8 cellular contexts compared by ENCODE assay signal in the genomic region with DNA sequence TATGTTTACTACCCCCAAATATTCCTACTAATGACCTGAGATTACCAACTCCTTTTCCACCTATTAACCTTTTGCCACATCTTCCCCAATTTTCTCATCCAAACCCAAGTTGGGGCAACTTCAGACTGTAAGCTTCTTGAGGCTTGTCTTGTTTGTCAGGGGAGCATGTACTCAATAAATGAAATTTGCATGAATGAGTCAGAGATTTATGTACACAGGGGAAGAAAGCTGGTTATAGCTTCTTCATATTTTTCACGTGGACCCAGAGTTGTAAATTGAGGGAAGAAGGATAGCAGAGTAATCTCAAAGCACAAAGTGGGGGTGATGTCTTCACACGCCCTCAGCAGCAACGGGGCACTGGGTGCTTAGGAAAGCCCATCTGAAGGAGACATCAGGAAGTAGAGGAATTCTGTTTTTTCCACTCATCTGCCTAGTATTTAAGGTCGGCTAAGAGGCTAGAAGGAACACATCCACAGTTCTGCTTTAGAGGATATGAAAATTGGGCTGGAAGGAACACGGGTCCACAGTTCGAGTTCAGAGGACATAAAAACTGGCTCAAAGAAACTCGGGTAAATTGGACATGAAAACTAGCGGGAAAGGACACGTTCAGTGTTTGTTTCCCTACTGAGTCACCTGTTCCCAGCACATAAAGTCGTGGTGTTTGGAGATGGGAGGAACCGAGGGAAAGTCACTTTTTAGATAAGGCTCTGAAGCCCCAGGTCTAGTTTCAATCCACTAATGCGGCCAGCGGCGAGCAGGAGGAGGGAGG. TPM values are rescaled to one million over a fixed set of nuclear protein-coding genes. Genes with fewer than 3 reads are reported as not detected.
DNase-seq lines count a peak whose midpoint lies in the region; ATAC-seq and TF ChIP-seq lines count a peak whose summit lies in the region.

No MANE protein-coding gene starts in this region.

- no peaks in the 10 kb centered on the region for H3K27me3 ChIP-seq in right cardiac atrium (ENCODE audit: control insufficient read depth, insufficient read depth)
- H3K27me3 ChIP-seq in suprapubic skin: no peaks in the 10 kb centered on the region

- peak overlapping the region; percentile 27 for H3K27ac ChIP-seq in right cardiac atrium (ENCODE audit: low read length)
- H3K27ac ChIP-seq in suprapubic skin: no peak overlapping the region

- peak overlapping the region; percentile 16 for H3K4me3 ChIP-seq in right cardiac atrium (ENCODE audit: low read length)
- peak overlapping the region; percentile 55 for H3K4me3 ChIP-seq in suprapubic skin

- CTCF ChIA-PET in activated naive CD4-positive, alpha-beta T cell treated with anti-CD3 and anti-CD28 coated beads for 36 hours (lab: Charles Lee): interaction anchor here (1.2 kb wide), 1 partner anchor 14 kb away, joined by 7 read pairs; no protein-coding TSS in a partner anchor
- CTCF ChIA-PET in WTC11 (lab: Charles Lee): interaction anchor here (0.6 to 1.4 kb wide), 6 partner anchors 14 to 933 kb away, joined by 3 to 4 read pairs (median 3); no protein-coding TSS in a partner anchor

- intact Hi-C loops in activated naive CD4-positive, alpha-beta T cell treated with anti-CD3 and anti-CD28 coated beads for 36 hours (cut with micrococcal nuclease): loop anchor here (5.0 kb wide), 1 partner anchor 400 kb away; a partner anchor contains a TSS
- intact Hi-C loops in right cardiac atrium (cut with DNase I): no loop called here

- no peak for TF ChIP-seq EP300 in suprapubic skin (IDR thresholded peaks at IDR 0.05)

- no peaks in the 10 kb centered on the region for H3K9me3 Mint-ChIP-seq in activated naive CD4-positive, alpha-beta T cell treated with anti-CD3 and anti-CD28 coated beads for 36 hours
- H3K9me3 Mint-ChIP-seq in WTC11: no peaks in the 10 kb centered on the region

- TF ChIP-seq CTCF in WTC11 (IDR thresholded peaks at IDR 0.05) (no peak), suprapubic skin (IDR thresholded peaks at IDR 0.05) (no peak)

- no peaks in the 10 kb centered on the region for H3K36me3 ChIP-seq in suprapubic skin

- H3K4me3 Mint-ChIP-seq in activated naive CD4-positive, alpha-beta T cell treated with anti-CD3 and anti-CD28 coated beads for 36 hours: peak overlapping the region; percentile 83
- H3K4me3 Mint-ChIP-seq in WTC11: peak overlapping the region; percentile 54

- DNase-seq in activated naive CD4-positive, alpha-beta T cell treated with anti-CD3 and anti-CD28 coated beads for 36 hours: no peak
- no peak for DNase-seq in activated naive CD4-positive, alpha-beta T cell treated with Interleukin-2 at 50 U/mL for 16 hours
- DNase-seq in WTC11 (ENCODE audit: low spot score) (no peak), right cardiac atrium (no peak), suprapubic skin (ENCODE audit: low spot score in 2 of 2) (no peak), T1000 (lab: John Stamatoyannopoulos, UW) (no peak)
- DNase-seq in activated CD4-positive, alpha-beta T cell treated with anti-CD3 and anti-CD28 coated beads, Interleukin-2, amount 50 U/mL, for 1 hour: no peak

- no peak for TF ChIP-seq POLR2A in suprapubic skin (IDR thresholded peaks at IDR 0.05)

- POLR2A ChIA-PET in WTC11 (lab: Charles Lee): interaction anchor here (0.5 kb wide), 1 partner anchor 34 kb away, joined by 4 read pairs; no protein-coding TSS in a partner anchor

- H3K9me3 ChIP-seq in right cardiac atrium (ENCODE audit: control insufficient read depth, low read length) (no peaks in the 10 kb centered on the region), suprapubic skin (no peaks in the 10 kb centered on the region)

- H3K27me3 Mint-ChIP-seq in activated naive CD4-positive, alpha-beta T cell treated with anti-CD3 and anti-CD28 coated beads for 36 hours (ENCODE audit: low read depth): no peaks in the 10 kb centered on the region
- no peaks in the 10 kb centered on the region for H3K27me3 Mint-ChIP-seq in WTC11 (ENCODE audit: low read depth)

- H3K36me3 Mint-ChIP-seq in activated naive CD4-positive, alpha-beta T cell treated with anti-CD3 and anti-CD28 coated beads for 36 hours (ENCODE audit: low read depth): no peaks in the 10 kb centered on the region
- no peaks in the 10 kb centered on the region for H3K36me3 Mint-ChIP-seq in WTC11

- H3K4me1 ChIP-seq in right cardiac atrium (ENCODE audit: control insufficient read depth, insufficient read depth, low read length) (peaks cover 2% of the 10 kb centered on the region), suprapubic skin (peaks cover 14% of the 10 kb centered on the region)

- no peak overlapping the region for H3K27ac Mint-ChIP-seq in activated naive CD4-positive, alpha-beta T cell treated with anti-CD3 and anti-CD28 coated beads for 36 hours
- peak overlapping the region; percentile 29; the same call in 1 of the 2 replicates for H3K27ac Mint-ChIP-seq in WTC11

- peaks cover 31% of the 10 kb centered on the region for H3K4me1 Mint-ChIP-seq in activated naive CD4-positive, alpha-beta T cell treated with anti-CD3 and anti-CD28 coated beads for 36 hours (ENCODE audit: low read depth)
- peaks cover 20% of the 10 kb centered on the region for H3K4me1 Mint-ChIP-seq in WTC11

- ATAC-seq in WTC11 (no peak), right cardiac atrium (no peak), HG02981 (IDR thresholded peaks at IDR 0.05; ENCODE audit: unreplicated experiment) (no peak)

- whole genome bisulfite sequencing in right cardiac atrium: 12% methylated on average over 14 of the region's 14 CpGs
- WGBS in suprapubic skin: 23% methylated on average over 14 of the region's 14 CpGs

TF ChIP-seq in WTC11, 78 proteins besides CTCF, POLR2A, EP300 and RAD21 (continues in another document):
- TF ChIP-seq, protein P1, sequence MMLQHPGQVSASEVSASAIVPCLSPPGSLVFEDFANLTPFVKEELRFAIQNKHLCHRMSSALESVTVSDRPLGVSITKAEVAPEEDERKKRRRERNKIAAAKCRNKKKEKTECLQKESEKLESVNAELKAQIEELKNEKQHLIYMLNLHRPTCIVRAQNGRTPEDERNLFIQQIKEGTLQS (CRISPR knock-in tag; conservative IDR thresholded peaks at IDR 0.05): no peak
- TF ChIP-seq, protein P2, sequence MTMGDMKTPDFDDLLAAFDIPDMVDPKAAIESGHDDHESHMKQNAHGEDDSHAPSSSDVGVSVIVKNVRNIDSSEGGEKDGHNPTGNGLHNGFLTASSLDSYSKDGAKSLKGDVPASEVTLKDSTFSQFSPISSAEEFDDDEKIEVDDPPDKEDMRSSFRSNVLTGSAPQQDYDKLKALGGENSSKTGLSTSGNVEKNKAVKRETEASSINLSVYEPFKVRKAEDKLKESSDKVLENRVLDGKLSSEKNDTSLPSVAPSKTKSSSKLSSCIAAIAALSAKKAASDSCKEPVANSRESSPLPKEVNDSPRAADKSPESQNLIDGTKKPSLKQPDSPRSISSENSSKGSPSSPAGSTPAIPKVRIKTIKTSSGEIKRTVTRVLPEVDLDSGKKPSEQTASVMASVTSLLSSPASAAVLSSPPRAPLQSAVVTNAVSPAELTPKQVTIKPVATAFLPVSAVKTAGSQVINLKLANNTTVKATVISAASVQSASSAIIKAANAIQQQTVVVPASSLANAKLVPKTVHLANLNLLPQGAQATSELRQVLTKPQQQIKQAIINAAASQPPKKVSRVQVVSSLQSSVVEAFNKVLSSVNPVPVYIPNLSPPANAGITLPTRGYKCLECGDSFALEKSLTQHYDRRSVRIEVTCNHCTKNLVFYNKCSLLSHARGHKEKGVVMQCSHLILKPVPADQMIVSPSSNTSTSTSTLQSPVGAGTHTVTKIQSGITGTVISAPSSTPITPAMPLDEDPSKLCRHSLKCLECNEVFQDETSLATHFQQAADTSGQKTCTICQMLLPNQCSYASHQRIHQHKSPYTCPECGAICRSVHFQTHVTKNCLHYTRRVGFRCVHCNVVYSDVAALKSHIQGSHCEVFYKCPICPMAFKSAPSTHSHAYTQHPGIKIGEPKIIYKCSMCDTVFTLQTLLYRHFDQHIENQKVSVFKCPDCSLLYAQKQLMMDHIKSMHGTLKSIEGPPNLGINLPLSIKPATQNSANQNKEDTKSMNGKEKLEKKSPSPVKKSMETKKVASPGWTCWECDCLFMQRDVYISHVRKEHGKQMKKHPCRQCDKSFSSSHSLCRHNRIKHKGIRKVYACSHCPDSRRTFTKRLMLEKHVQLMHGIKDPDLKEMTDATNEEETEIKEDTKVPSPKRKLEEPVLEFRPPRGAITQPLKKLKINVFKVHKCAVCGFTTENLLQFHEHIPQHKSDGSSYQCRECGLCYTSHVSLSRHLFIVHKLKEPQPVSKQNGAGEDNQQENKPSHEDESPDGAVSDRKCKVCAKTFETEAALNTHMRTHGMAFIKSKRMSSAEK (CRISPR knock-in tag; IDR thresholded peaks at IDR 0.05; ENCODE audit: borderline replicate concordance): no peak
- TF ChIP-seq ETV6 (CRISPR knock-in tag; IDR thresholded peaks at IDR 0.05) (no peak), ZNF219 (CRISPR knock-in tag; IDR thresholded peaks at IDR 0.05; ENCODE audit: borderline replicate concordance) (no peak), ZNF396 (CRISPR knock-in tag; IDR thresholded peaks at IDR 0.05; ENCODE audit: borderline replicate concordance) (no peak)
- TF ChIP-seq, protein P3, sequence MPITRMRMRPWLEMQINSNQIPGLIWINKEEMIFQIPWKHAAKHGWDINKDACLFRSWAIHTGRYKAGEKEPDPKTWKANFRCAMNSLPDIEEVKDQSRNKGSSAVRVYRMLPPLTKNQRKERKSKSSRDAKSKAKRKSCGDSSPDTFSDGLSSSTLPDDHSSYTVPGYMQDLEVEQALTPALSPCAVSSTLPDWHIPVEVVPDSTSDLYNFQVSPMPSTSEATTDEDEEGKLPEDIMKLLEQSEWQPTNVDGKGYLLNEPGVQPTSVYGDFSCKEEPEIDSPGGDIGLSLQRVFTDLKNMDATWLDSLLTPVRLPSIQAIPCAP (CRISPR knock-in tag; IDR thresholded peaks at IDR 0.05): no peak
- TF ChIP-seq, protein P4, sequence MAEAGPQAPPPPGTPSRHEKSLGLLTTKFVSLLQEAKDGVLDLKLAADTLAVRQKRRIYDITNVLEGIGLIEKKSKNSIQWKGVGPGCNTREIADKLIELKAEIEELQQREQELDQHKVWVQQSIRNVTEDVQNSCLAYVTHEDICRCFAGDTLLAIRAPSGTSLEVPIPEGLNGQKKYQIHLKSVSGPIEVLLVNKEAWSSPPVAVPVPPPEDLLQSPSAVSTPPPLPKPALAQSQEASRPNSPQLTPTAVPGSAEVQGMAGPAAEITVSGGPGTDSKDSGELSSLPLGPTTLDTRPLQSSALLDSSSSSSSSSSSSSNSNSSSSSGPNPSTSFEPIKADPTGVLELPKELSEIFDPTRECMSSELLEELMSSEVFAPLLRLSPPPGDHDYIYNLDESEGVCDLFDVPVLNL (CRISPR knock-in tag; IDR thresholded peaks at IDR 0.05; ENCODE audit: borderline replicate concordance, low read depth): no peak

RNA-seq across cellular contexts. Expression of a gene that starts 0.7 kb away (rescaled TPM):
- total RNA-seq in activated naive CD4-positive, alpha-beta T cell treated with anti-CD3 and anti-CD28 coated beads for 36 hours: 1 to 10 TPM; 7.0 to 9.5 TPM
- total RNA-seq in WTC11 (2021): 7.3 to 9.0 TPM (median 7.9 TPM) in 3 replicates
- 1 to 10 TPM; 4.5 to 7.5 (median 6.6) TPM for total RNA-seq in right cardiac atrium
- 2.1 TPM for polyA plus RNA-seq in right cardiac atrium
- total RNA-seq in suprapubic skin: 10 to 100 TPM in 1 of 4 donors, 1 to 10 TPM in 3; 6.8 to 32.3 (median 7.9) TPM

RNA-seq across cellular contexts. Expression of a gene that starts 52.9 kb away (rescaled TPM):
- total RNA-seq in activated naive CD4-positive, alpha-beta T cell treated with anti-CD3 and anti-CD28 coated beads for 36 hours: 10 to 100 TPM; 15.7 to 16.7 TPM
- total RNA-seq in WTC11 (2021): 7.0 to 8.9 TPM (median 8.6 TPM) in 3 replicates
- total RNA-seq in right cardiac atrium: 1 to 10 TPM; 6.8 to 9.1 (median 8.3) TPM
- polyA plus RNA-seq in right cardiac atrium: 13.6 TPM
- total RNA-seq in suprapubic skin: 10 to 100 TPM in 1 of 4 donors, 1 to 10 TPM in 3; 2.3 to 11.5 (median 6.1) TPM
